25 cellular contexts compared by ENCODE assay signal in the genomic region with DNA sequence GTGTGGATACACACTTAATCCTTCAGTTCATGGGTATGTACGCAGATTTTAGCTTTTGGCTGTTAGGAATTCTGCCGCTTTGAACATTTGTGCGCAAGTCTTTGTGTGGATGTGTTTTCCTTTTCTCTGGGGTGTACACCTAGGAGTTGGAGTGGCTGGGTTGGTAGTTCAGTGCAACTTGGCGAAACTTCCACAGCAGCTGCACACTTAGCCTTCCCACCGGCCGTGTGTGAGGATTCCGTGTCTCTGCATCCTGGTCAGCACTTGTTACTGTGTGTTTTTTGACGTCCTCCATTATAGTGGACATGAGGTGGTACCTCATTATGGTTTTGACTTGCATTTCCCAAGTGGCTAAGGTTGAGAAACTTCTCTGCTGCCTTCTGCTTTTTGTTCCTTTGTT.
DNase-seq lines count a peak whose midpoint lies in the region; ATAC-seq and TF ChIP-seq lines count a peak whose summit lies in the region.
"Had no signal": no experiment of that assay in that cellular context is flagged by ENCODE, and none has a peak within 500 bp of the region (broad histone marks: within the 10 kb centered on the region; RNA-seq: fewer than 3 reads in every experiment).

No MANE protein-coding gene starts in this region.

- H3K9me3 ChIP-seq in endodermal cell (ENCODE audit: control insufficient read depth, low read length) (no peaks in the 10 kb centered on the region), gastrocnemius medialis (no peaks in the 10 kb centered on the region)
- H3K9me3 ChIP-seq: HAP-1 had no signal

- in situ Hi-C loops in gastrocnemius medialis (cut with MboI; ENCODE audit: low sequenced_read_pairs in 4 of 4): loop anchor here in 2 of 4 donors (25.0 kb wide), 2 partner anchors 279 to 329 kb away; a partner anchor contains a TSS

- intact Hi-C loops in gastrocnemius medialis (cut with DNase I; ENCODE audit: low total_unique reads): no loop called here

- H3K4me1 ChIP-seq in endodermal cell (ENCODE audit: control insufficient read depth, insufficient read depth, low read length) (no peaks in the 10 kb centered on the region), gastrocnemius medialis (peaks cover 23 to 29% of the 10 kb centered on the region in 2 donors)

- H3K27ac ChIP-seq in endodermal cell (ENCODE audit: low read depth, low read length) (no peak overlapping the region), gastrocnemius medialis (peak overlapping the region; percentile 9 to 72 (median 60))
- H3K27ac ChIP-seq: C4-2B, HL-60, KMS-11 had no signal

- H3K4me3 ChIP-seq in endodermal cell (ENCODE audit: low read length) (no peak overlapping the region), gastrocnemius medialis (no peak overlapping the region)
- H3K4me3 ChIP-seq: HAP-1 had no signal

- H3K4me3 Mint-ChIP-seq in endodermal cell: no peak overlapping the region

- H3K9ac ChIP-seq in endodermal cell (ENCODE audit: extremely low read depth, low read length, poor library complexity, severe bottlenecking): no peak overlapping the region
- H3K9ac ChIP-seq: KMS-11 had no signal

- 86 to 96% methylated on average over 2 to 8 of the region's 8 CpGs for WGBS in endodermal cell (ENCODE audit: insufficient coverage in 1 of 2, insufficient read length in 1 of 2), 2 experiments

- no peak for TF ChIP-seq CTCF in endodermal cell (conservative IDR thresholded peaks at IDR 0.05)
- TF ChIP-seq CTCF in gastrocnemius medialis (IDR thresholded peaks at IDR 0.05 in 4 of 5, conservative IDR thresholded peaks at IDR 0.05 in 1 of 5): no peak

- H3K4me1 Mint-ChIP-seq in endodermal cell: peaks cover 25% of the 10 kb centered on the region

- DNase-seq in NOMO-1 treated with DMSO at 0.1 percent for 48 hours (lab: John Stamatoyannopoulos, UW; ENCODE audit: unreplicated experiment): peak; percentile 32
- no peak for DNase-seq in NOMO-1 treated with dmso at 0.1 percent for 144 hours (lab: John Stamatoyannopoulos, UW; ENCODE audit: unreplicated experiment)
- peak; percentile 15 for DNase-seq in SKM-1 (lab: John Stamatoyannopoulos, UW; ENCODE audit: unreplicated experiment)
- DNase-seq in endodermal cell: no peak
- DNase-seq in gastrocnemius medialis: no peak
- DNase-seq in kidney tubule cell (ENCODE audit: low spot score): no peak
- no peak for DNase-seq in activated naive CD4-positive, alpha-beta T cell treated with anti-CD3 and anti-CD28 coated beads, Interleukin-2, amount 50 U/mL, for 16 hours
- DNase-seq in NCI-H1694 treated with DMSO at 0.1 percent for 48 hours (lab: John Stamatoyannopoulos, UW): no peak
- DNase-seq: 8988T, AML-193, COR-L47, DMS79, IMR-90, NCI-H1417, NCI-H187, NCI-H2107, NCI-H510A treated with DMSO at 0.1 percent for 48 hours, NCI-H748 treated with DMSO at 0.1 percent for 48 hours, T-helper 1 cell had no signal

- ATAC-seq in gastrocnemius medialis: peak in 1 of 2 donors; percentile 31
- ATAC-seq: Panc1, SK-N-SH treated with all-trans-retinoic acid at 6 μM for 48 hours had no signal

- no peaks in the 10 kb centered on the region for H3K9me3 Mint-ChIP-seq in endodermal cell

- H3K27me3 Mint-ChIP-seq in endodermal cell (ENCODE audit: insufficient read depth): no peaks in the 10 kb centered on the region

- peak overlapping the region; percentile 85 for H3K27ac Mint-ChIP-seq in endodermal cell

- TF ChIP-seq POLR2A in gastrocnemius medialis (IDR thresholded peaks at IDR 0.05): no peak

- H3K27me3 ChIP-seq in endodermal cell (ENCODE audit: control insufficient read depth, insufficient read depth, low read length, poor library complexity, severe bottlenecking): no peaks in the 10 kb centered on the region
- no peaks in the 10 kb centered on the region for H3K27me3 ChIP-seq in gastrocnemius medialis

- H3K36me3 Mint-ChIP-seq in endodermal cell (ENCODE audit: low read depth): peaks cover 53% of the 10 kb centered on the region

- peaks cover 42% of the 10 kb centered on the region for H3K36me3 ChIP-seq in endodermal cell (ENCODE audit: control insufficient read depth, insufficient read depth, low read length)
- no peaks in the 10 kb centered on the region for H3K36me3 ChIP-seq in gastrocnemius medialis
- H3K36me3 ChIP-seq: HAP-1 had no signal

Comparison
In these comparisons a context has a peak if more than half of its experiments do, and no peak if none do; other contexts are left out.
1. DNase-seq: peak in NOMO-1 treated with DMSO at 0.1 percent for 48 hours (single experiment) and SKM-1 (single experiment); none in NOMO-1 treated with dmso at 0.1 percent for 144 hours (single experiment), endodermal cell (single experiment), gastrocnemius medialis (0 of 2), kidney tubule cell (single experiment), activated naive CD4-positive, alpha-beta T cell treated with anti-CD3 and anti-CD28 coated beads, Interleukin-2, amount 50 U/mL, for 16 hours (single experiment) and NCI-H1694 treated with DMSO at 0.1 percent for 48 hours (single experiment).